ENCODE assay signal across 15 cellular contexts in the genomic region with DNA sequence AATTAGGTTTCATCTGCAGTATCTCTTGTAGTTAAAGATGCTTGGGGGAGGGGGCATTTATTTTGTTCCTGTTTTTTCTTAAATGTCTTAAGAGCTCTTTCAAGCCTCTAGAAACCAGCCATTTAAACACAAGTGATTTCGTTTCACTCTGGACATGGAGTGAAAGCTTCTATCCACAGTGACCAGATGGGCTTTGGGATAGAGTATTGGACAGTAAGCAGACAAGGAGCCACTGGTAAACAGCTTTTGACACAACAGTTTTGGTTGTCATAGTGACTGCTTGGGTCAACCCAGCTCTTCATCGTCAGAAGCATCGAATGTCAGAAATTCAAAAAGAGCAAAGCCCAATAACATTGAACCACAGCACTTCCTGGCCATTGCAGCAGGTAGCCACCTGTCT. TPM values are rescaled to one million over a fixed set of nuclear protein-coding genes. Genes with fewer than 3 reads are reported as not detected.
DNase-seq lines count a peak whose midpoint lies in the region; ATAC-seq, FAIRE-seq and TF ChIP-seq lines count a peak whose summit lies in the region.
"Had no signal": no experiment of that assay in that cellular context is flagged by ENCODE, and none has a peak within 500 bp of the region (broad histone marks: within the 10 kb centered on the region; RNA-seq: fewer than 3 reads in every experiment).

No MANE protein-coding gene starts in this region.

- peak; percentile 70 for ATAC-seq in HG03354 (IDR thresholded peaks at IDR 0.05; ENCODE audit: poor library complexity, severe bottlenecking, unreplicated experiment)
- ATAC-seq in HG02759 (IDR thresholded peaks at IDR 0.05; ENCODE audit: unreplicated experiment), result no peak
- ATAC-seq: activated naive CD8-positive, alpha-beta T cell treated with anti-CD3 and anti-CD28 coated beads, Interleukin-2, amount 50 U/mL, for 24 hours; Panc1; upper lobe of right lung had no signal

- no peak for TF ChIP-seq CTCF in CD14-positive monocyte (IDR thresholded peaks at IDR 0.05)
- no peak for TF ChIP-seq CTCF in kidney (IDR thresholded peaks at IDR 0.05; ENCODE audit: borderline replicate concordance, extremely low read depth, insufficient read depth)

- peaks cover 0 to 2% (median under 1%) of the 10 kb centered on the region in 3 donors for H3K27me3 Mint-ChIP-seq in CD14-positive monocyte (ENCODE audit: low read depth in 3 of 3)

- H3K27ac ChIP-seq in kidney (ENCODE audit: low read depth in 2 of 2, low read length in 2 of 2), result no peak overlapping the region
- H3K27ac ChIP-seq: upper lobe of right lung had no signal

- H3K9ac ChIP-seq in kidney (ENCODE audit: low read length in 2 of 2), result no peak overlapping the region

- DNase-seq in CD14-positive monocyte (ENCODE audit: low spot score) (no peak), NCI-H510A treated with DMSO at 0.1 percent for 48 hours (lab: John Stamatoyannopoulos, UW) (peak; percentile 92), germinal center (ENCODE audit: low spot score) (peak; percentile 43), NCI-H1694 treated with DMSO at 0.1 percent for 48 hours (lab: John Stamatoyannopoulos, UW) (no peak), kidney (no peak), head of caudate nucleus (no peak)
- DNase-seq: activated CD4-positive, alpha-beta memory T cell treated with anti-CD3 and anti-CD28 coated beads for 36 hours; activated naive CD8-positive, alpha-beta T cell treated with anti-CD3 and anti-CD28 coated beads, Interleukin-2, amount 50 U/mL, for 24 hours; Caco-2; effector CD8-positive, alpha-beta T cell; H7; upper lobe of right lung had no signal

- no peak overlapping the region for H3K4me3 ChIP-seq in kidney (ENCODE audit: low read length in 2 of 2)
- H3K4me3 ChIP-seq: upper lobe of right lung had no signal

- no peak overlapping the region for H3K4me3 Mint-ChIP-seq in CD14-positive monocyte
- H3K4me3 Mint-ChIP-seq: activated CD4-positive, alpha-beta memory T cell treated with anti-CD3 and anti-CD28 coated beads for 36 hours; activated naive CD8-positive, alpha-beta T cell treated with anti-CD3 and anti-CD28 coated beads, Interleukin-2, amount 50 U/mL, for 24 hours had no signal

- FAIRE-seq in kidney (lab: Jason Lieb, UNC), result no peak

- peaks cover 56% of the 10 kb centered on the region for H3K4me1 Mint-ChIP-seq in CD14-positive monocyte

- no peaks in the 10 kb centered on the region for H3K36me3 ChIP-seq in kidney (ENCODE audit: control insufficient read depth in 1 of 2, insufficient read depth in 2 of 2, low read length in 2 of 2)
- H3K36me3 ChIP-seq: upper lobe of right lung had no signal

- peaks cover 0 to 11% of the 10 kb centered on the region in 2 donors for H3K4me1 ChIP-seq in kidney (ENCODE audit: control insufficient read depth in 1 of 2, insufficient read depth in 1 of 2, low read depth in 1 of 2, low read length in 2 of 2)
- H3K4me1 ChIP-seq: upper lobe of right lung had no signal

- H3K36me3 Mint-ChIP-seq in CD14-positive monocyte, result peaks cover 22 to 23% of the 10 kb centered on the region in 2 donors
- H3K36me3 Mint-ChIP-seq: activated CD4-positive, alpha-beta memory T cell treated with anti-CD3 and anti-CD28 coated beads for 36 hours had no signal

- no peaks in the 10 kb centered on the region for H3K9me3 ChIP-seq in kidney (ENCODE audit: control insufficient read depth in 1 of 2, low read length in 2 of 2)
- H3K9me3 ChIP-seq: Caco-2, upper lobe of right lung had no signal

- peak overlapping the region; percentile 78 to 89 (median 83) for H3K27ac Mint-ChIP-seq in CD14-positive monocyte
- H3K27ac Mint-ChIP-seq: activated CD4-positive, alpha-beta memory T cell treated with anti-CD3 and anti-CD28 coated beads for 36 hours; activated naive CD8-positive, alpha-beta T cell treated with anti-CD3 and anti-CD28 coated beads, Interleukin-2, amount 50 U/mL, for 24 hours had no signal

- intact Hi-C loops in CD14-positive monocyte (cut with micrococcal nuclease), result loop anchor here in 1 of 2 donors (5.0 kb wide), 1 partner anchor 478 kb away; no protein-coding TSS in a partner anchor
- intact Hi-C loops in kidney (cut with DNase I), result no loop called here
- intact Hi-C loops in head of caudate nucleus (cut with DNase I), result no loop called here

- H3K9me3 Mint-ChIP-seq in CD14-positive monocyte, result peaks cover 0 to 3% (median 0%) of the 10 kb centered on the region in 7 donors
- H3K9me3 Mint-ChIP-seq: activated CD4-positive, alpha-beta memory T cell treated with anti-CD3 and anti-CD28 coated beads for 36 hours; activated naive CD8-positive, alpha-beta T cell treated with anti-CD3 and anti-CD28 coated beads, Interleukin-2, amount 50 U/mL, for 24 hours had no signal

RNA-seq across cellular contexts. Expression of a gene that starts 4.9 kb away (rescaled TPM):
- polyA plus RNA-seq in CD14-positive monocyte (100 to 1,000 TPM; 272 to 302 TPM), kidney (ENCODE audit: insufficient read depth, low read depth, low replicate concordance) (10.4 TPM)
- total RNA-seq in kidney, result 16.6 TPM

RNA-seq across cellular contexts. Expression of a gene that starts 24.7 kb away (rescaled TPM):
- polyA plus RNA-seq in CD14-positive monocyte (10 to 100 TPM; 14.2 to 16.9 TPM), kidney (ENCODE audit: insufficient read depth, low read depth, low replicate concordance) (7.1 TPM)
- total RNA-seq in kidney, result 45.7 TPM

Comparison
In these comparisons a context has a peak if more than half of its experiments do, and no peak if none do; other contexts are left out.
1. DNase-seq: peak in NCI-H510A treated with DMSO at 0.1 percent for 48 hours (single experiment) and germinal center (single experiment); none in CD14-positive monocyte (single experiment), NCI-H1694 treated with DMSO at 0.1 percent for 48 hours (single experiment), kidney (single experiment) and head of caudate nucleus (0 of 42).
2. RNA of a gene that starts 4.9 kb away (polyA plus RNA-seq): 272 to 302 TPM in CD14-positive monocyte; 10.4 TPM in kidney (single experiment); every median in the first group is over 10 times any median in the second.